ENCODE assay signal across 36 cellular contexts in genomic region chr2:234787114-234787513, GRCh38.
"Had no signal": no experiment of that assay in that cellular context is flagged by ENCODE, and none has a peak within 500 bp of the region (broad histone marks: within the 10 kb centered on the region; RNA-seq: fewer than 3 reads in every experiment).

No MANE protein-coding gene starts in this region.

- H3K27ac ChIP-seq: KMS-11 had no signal

- H3K4me2 ChIP-seq: KMS-11 had no signal

- H3K27me3 ChIP-seq: MG63 had no signal

- DNase-seq: Karpas-422, Kasumi-1, MG63, MM.1S, MV-4-11, NCI-H1048, NCI-H1092, NCI-H1092 treated with DMSO at 0.1 percent for 48 hours, NCI-H1105, NCI-H1105 treated with DMSO at 0.1 percent for 48 hours, NCI-H1417, NCI-H1417 treated with DMSO at 0.1 percent for 48 hours, NCI-H1436, NCI-H1436 treated with DMSO at 0.1 percent for 48 hours, NCI-H146, NCI-H1694, NCI-H1694 treated with DMSO at 0.1 percent for 48 hours, NCI-H187, NCI-H187 treated with DMSO at 0.1 percent for 48 hours, NCI-H1930, NCI-H2029, NCI-H2029 treated with DMSO at 0.1 percent for 48 hours, NCI-H2081, NCI-H2081 treated with DMSO at 0.1 percent for 48 hours, NCI-H2107, NCI-H2171, NCI-H2171 treated with DMSO at 0.1 percent for 48 hours, NCI-H2227 treated with DMSO at 0.1 percent for 48 hours, NCI-H226, NCI-H345, NCI-H446, NCI-H446 treated with DMSO at 0.1 percent for 48 hours, NCI-H510A, NCI-H510A treated with DMSO at 0.1 percent for 48 hours, NCI-H524 had no signal

- H3K4me3 ChIP-seq: MG63 had no signal

- H3K36me3 ChIP-seq: MG63 had no signal

- H3K9ac ChIP-seq: KMS-11 had no signal
